In genomic region chr9:120978987-120979386, GRCh38 we compare ENCODE assay signal across 28 cellular contexts.
"Had no signal": no experiment of that assay in that cellular context is flagged by ENCODE, and none has a peak within 500 bp of the region (broad histone marks: within the 10 kb centered on the region; RNA-seq: fewer than 3 reads in every experiment).

No MANE protein-coding gene starts in this region.

- H2AFZ ChIP-seq: hepatocyte had no signal

- DNase-seq: activated CD4-positive, alpha-beta memory T cell treated with anti-CD3 and anti-CD28 coated beads for 36 hours; activated CD4-positive, alpha-beta T cell treated with anti-CD3 and anti-CD28 coated beads, Interleukin-2, amount 10 ng/mL, durations not matched to agents 24 days and 14 days; activated CD4-positive, CD25-positive, alpha-beta regulatory T cell treated with anti-CD3 and anti-CD28 coated beads, Interleukin-2, amount 50 U/mL, for 72 hours; activated CD8-positive, alpha-beta memory T cell treated with anti-CD3 and anti-CD28 coated beads, Interleukin-2, amount 50 U/mL, for 4 hours; activated effector memory CD4-positive, alpha-beta T cell treated with anti-CD3 and anti-CD28 coated beads, Interleukin-2, amount 50 U/mL, for 16 hours; activated naive CD4-positive, alpha-beta T cell treated with anti-CD3 and anti-CD28 coated beads, Interleukin-2, amount 10 ng/mL, durations not matched to agents 7 days and 5 days; activated T-cell treated with anti-CD3 and anti-CD28 coated beads, Interleukin-2, amount 50 U/mL, for 1 hour; amygdala; cerebellar nuclear complex; dorsolateral prefrontal cortex; effector memory CD4-positive, alpha-beta T cell; islet precursor cell; left cardiac atrium; midbrain; naive thymus-derived CD4-positive, alpha-beta T cell; nucleus accumbens; pancreas; retina; stimulated activated CD4-positive, alpha-beta T cell treated with anti-CD3 and anti-CD28 coated beads, Interleukin-12 subunit alpha, Interleukin-12 subunit beta, amount 100 ng/mL, for 4 hours; stimulated activated CD4-positive, alpha-beta T cell treated with anti-CD3 and anti-CD28 coated beads, Interleukin-4, amount 100 ng/mL, for 1 hour; T-helper 2 cell; upper lobe of left lung had no signal

- H3K79me2 ChIP-seq: hepatocyte had no signal

- H3K27me3 ChIP-seq: dorsolateral prefrontal cortex, gastroesophageal sphincter, hepatocyte, pancreas, upper lobe of left lung had no signal

- H3K9me3 ChIP-seq: gastroesophageal sphincter, pancreas, prostate gland, upper lobe of left lung had no signal

- H3K4me1 ChIP-seq: gastroesophageal sphincter, pancreas, upper lobe of left lung had no signal

- H3K36me3 ChIP-seq: pancreas, prostate gland had no signal

- H3K27ac ChIP-seq: coronary artery, dorsolateral prefrontal cortex, gastroesophageal sphincter, hepatocyte, pancreas, prostate gland, skin epidermis, upper lobe of left lung had no signal

- ATAC-seq: gastroesophageal sphincter; left cardiac atrium; naive thymus-derived CD4-positive, alpha-beta T cell; pancreas; sciatic nerve had no signal

- H3K4me3 ChIP-seq: coronary artery, dorsolateral prefrontal cortex, gastroesophageal sphincter, hepatocyte, pancreas, prostate gland, skin epidermis, upper lobe of left lung had no signal

- FAIRE-seq: pancreas had no signal

- H3K4me2 ChIP-seq: hepatocyte had no signal
